ENCODE assay signal across 9 cellular contexts in the genomic region with DNA sequence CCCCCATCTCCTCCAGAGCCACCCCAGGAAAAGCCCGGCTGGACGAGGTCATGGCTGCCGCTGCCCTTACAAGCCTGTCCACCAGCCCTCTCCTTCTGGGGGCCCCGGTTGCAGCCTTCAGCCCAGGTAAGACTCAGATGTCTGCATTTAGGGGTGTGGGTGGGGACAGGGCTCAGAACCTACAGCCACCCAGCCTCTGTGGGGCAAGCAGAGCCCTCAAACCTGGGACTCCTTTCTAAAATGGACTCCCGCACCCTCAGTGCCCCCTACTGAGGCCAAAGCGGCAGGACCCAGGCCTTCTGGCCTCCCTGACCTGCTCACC. TPM values are rescaled to one million over a fixed set of nuclear protein-coding genes. Genes with fewer than 3 reads are reported as not detected.
DNase-seq lines count a peak whose midpoint lies in the region; ATAC-seq and TF ChIP-seq lines count a peak whose summit lies in the region.
"Had no signal": no experiment of that assay in that cellular context is flagged by ENCODE, and none has a peak within 500 bp of the region (broad histone marks: within the 10 kb centered on the region; RNA-seq: fewer than 3 reads in every experiment).

No MANE protein-coding gene starts in this region.

- H3K4me1 Mint-ChIP-seq in activated naive CD4-positive, alpha-beta T cell treated with anti-CD3 and anti-CD28 coated beads, Interleukin-2, amount 50 U/mL, for 24 hours = peaks cover 5% of the 10 kb centered on the region

- no peaks in the 10 kb centered on the region for H3K27me3 Mint-ChIP-seq in activated naive CD4-positive, alpha-beta T cell treated with anti-CD3 and anti-CD28 coated beads, Interleukin-2, amount 50 U/mL, for 24 hours

- H4K8ac ChIP-seq in mesenchymal stem cell (ENCODE audit: low read length) = no peak overlapping the region

- ATAC-seq in upper lobe of right lung = no peak
- ATAC-seq in GM21786 (IDR thresholded peaks at IDR 0.05; ENCODE audit: unreplicated experiment) = no peak

- H3K36me3 ChIP-seq in brain microvascular endothelial cell (replicated peaks) = peaks cover 15% of the 10 kb centered on the region
- H3K36me3 ChIP-seq in mesenchymal stem cell (ENCODE audit: control insufficient read depth in 1 of 2, insufficient read depth in 2 of 2, low read depth in 1 of 2, low read length in 2 of 2) = peaks cover 28 to 64% of the 10 kb centered on the region in 2 experiments
- peaks cover 26% of the 10 kb centered on the region for H3K36me3 ChIP-seq in upper lobe of right lung

- no peak for TF ChIP-seq CTCF in brain microvascular endothelial cell (IDR thresholded peaks at IDR 0.05; ENCODE audit: low read depth, low read length, missing control alignments)
- no peak for TF ChIP-seq CTCF in upper lobe of right lung (IDR thresholded peaks at IDR 0.05)

- H4K91ac ChIP-seq in mesenchymal stem cell (ENCODE audit: low read length) = peak overlapping the region; percentile 4

- H2BK15ac ChIP-seq in mesenchymal stem cell (ENCODE audit: low read depth, poor library complexity, severe bottlenecking) = no peak overlapping the region

- no peak overlapping the region for H3K23ac ChIP-seq in mesenchymal stem cell (ENCODE audit: low read length in 2 of 2)

- peaks cover 40% of the 10 kb centered on the region for H3K4me1 ChIP-seq in mesenchymal stem cell (ENCODE audit: control insufficient read depth, insufficient read depth, low read depth, low read length)
- H3K4me1 ChIP-seq in upper lobe of right lung = peaks cover 30% of the 10 kb centered on the region

- H3K4me3 Mint-ChIP-seq in activated naive CD4-positive, alpha-beta T cell treated with anti-CD3 and anti-CD28 coated beads, Interleukin-2, amount 50 U/mL, for 24 hours = peak overlapping the region; percentile 15

- H2AFZ ChIP-seq in mesenchymal stem cell (ENCODE audit: low read depth, low read length) = no peak overlapping the region

- no peak overlapping the region for H3K27ac ChIP-seq in brain microvascular endothelial cell
- peak overlapping the region; percentile 83 for H3K27ac ChIP-seq in mesenchymal stem cell (ENCODE audit: low read length, poor library complexity, severe bottlenecking)
- H3K27ac ChIP-seq in upper lobe of right lung = peak overlapping the region; percentile 86

- H3K9me3 ChIP-seq in mesenchymal stem cell (ENCODE audit: control insufficient read depth, low read length) (no peaks in the 10 kb centered on the region), upper lobe of right lung (no peaks in the 10 kb centered on the region)
- H3K9me3 ChIP-seq: neutrophil had no signal

- no peaks in the 10 kb centered on the region for H3K9me3 Mint-ChIP-seq in activated naive CD4-positive, alpha-beta T cell treated with anti-CD3 and anti-CD28 coated beads, Interleukin-2, amount 50 U/mL, for 24 hours

- H3K79me1 ChIP-seq in mesenchymal stem cell (replicated peaks; ENCODE audit: low read length, poor library complexity, severe bottlenecking) = peaks cover 12% of the 10 kb centered on the region

- H3K4me2 ChIP-seq in mesenchymal stem cell (ENCODE audit: low read length, poor library complexity, severe bottlenecking) = peak overlapping the region; percentile 75

- H2BK5ac ChIP-seq in mesenchymal stem cell (ENCODE audit: low read depth, low read length, poor library complexity, severe bottlenecking) = no peak overlapping the region

- H2BK12ac ChIP-seq in mesenchymal stem cell (ENCODE audit: low read length in 2 of 2) = peak overlapping the region in 1 of 2 experiments; percentile 84

- no peaks in the 10 kb centered on the region for H3K36me3 Mint-ChIP-seq in activated naive CD4-positive, alpha-beta T cell treated with anti-CD3 and anti-CD28 coated beads, Interleukin-2, amount 50 U/mL, for 24 hours

- H3K27me3 ChIP-seq in brain microvascular endothelial cell (replicated peaks) = no peaks in the 10 kb centered on the region
- H3K27me3 ChIP-seq in mesenchymal stem cell (ENCODE audit: control insufficient read depth in 1 of 2, insufficient read depth in 1 of 2, low read length in 2 of 2) = no peaks in the 10 kb centered on the region
- no peaks in the 10 kb centered on the region for H3K27me3 ChIP-seq in upper lobe of right lung

- H2AK5ac ChIP-seq in mesenchymal stem cell (ENCODE audit: low read length, severe bottlenecking) = peak overlapping the region; percentile 5

- H2BK120ac ChIP-seq in mesenchymal stem cell (ENCODE audit: low read depth, low read length) = no peak overlapping the region

- peak overlapping the region in 1 of 2 experiments; percentile 32 for H3K4ac ChIP-seq in mesenchymal stem cell (ENCODE audit: low read depth in 1 of 2, low read length in 2 of 2)

- H3K4me3 ChIP-seq in brain microvascular endothelial cell (ENCODE audit: low read depth, low read length) = peak overlapping the region; percentile 55
- peak overlapping the region; percentile 78 to 86 for H3K4me3 ChIP-seq in mesenchymal stem cell (ENCODE audit: insufficient read depth in 1 of 2, low read depth in 1 of 2, low read length in 2 of 2)
- peak overlapping the region; percentile 63 for H3K4me3 ChIP-seq in upper lobe of right lung

- H3K9ac ChIP-seq in mesenchymal stem cell (ENCODE audit: low read length) = peak overlapping the region; percentile 88

- no peak overlapping the region for H3K27ac Mint-ChIP-seq in activated naive CD4-positive, alpha-beta T cell treated with anti-CD3 and anti-CD28 coated beads, Interleukin-2, amount 50 U/mL, for 24 hours

- 34% methylated on average over 3 of the region's 6 CpGs for WGBS in mesenchymal stem cell

- DNase-seq in activated naive CD4-positive, alpha-beta T cell treated with anti-CD3 and anti-CD28 coated beads, Interleukin-2, amount 50 U/mL, for 16 hours = no peak
- DNase-seq in brain microvascular endothelial cell (no peak), mesenchymal stem cell (no peak), upper lobe of right lung (no peak), DMS53 treated with DMSO at 0.1 percent for 48 hours (lab: John Stamatoyannopoulos, UW; ENCODE audit: unreplicated experiment) (no peak), AG08396 (ENCODE audit: low spot score) (no peak)

- peak overlapping the region in 1 of 2 experiments; percentile 67 for H3K14ac ChIP-seq in mesenchymal stem cell (ENCODE audit: low read length in 2 of 2)

- intact Hi-C loops in upper lobe of right lung (cut with DNase I) = no loop called here

- H3K18ac ChIP-seq in mesenchymal stem cell (ENCODE audit: low read depth in 1 of 2, low read length in 2 of 2) = peak overlapping the region in 1 of 2 experiments; percentile 84

- in situ Hi-C loops in brain microvascular endothelial cell (cut with HindIII; ENCODE audit: low pct_ligation_motif_present, low sequenced_read_pairs) = no loop called here

RNA-seq across cellular contexts. Expression of gene SLC2A4RG, which starts 1.7 kb away (rescaled TPM):
- 85.3 TPM for polyA plus RNA-seq in mesenchymal stem cell (2013, experiment 1 of 2)
- polyA plus RNA-seq in mesenchymal stem cell (2013, experiment 2 of 2) = 84.2 TPM
- 64.1 TPM for total RNA-seq in upper lobe of right lung

RNA-seq across cellular contexts. Expression of gene LIME1, which starts 4.9 kb away (rescaled TPM):
- 1.8 TPM for polyA plus RNA-seq in mesenchymal stem cell (2013, experiment 1 of 2)
- 1.9 TPM for polyA plus RNA-seq in mesenchymal stem cell (2013, experiment 2 of 2)
- total RNA-seq in upper lobe of right lung = 7.8 TPM

RNA-seq across cellular contexts. Expression of gene ZGPAT, which starts 33.5 kb away (rescaled TPM):
- polyA plus RNA-seq in mesenchymal stem cell (2013, experiment 1 of 2) = 11.5 TPM
- polyA plus RNA-seq in mesenchymal stem cell (2013, experiment 2 of 2) = 11.8 TPM
- total RNA-seq in upper lobe of right lung = 27.6 TPM

RNA-seq across cellular contexts. Expression of gene ARFRP1, which starts 33.5 kb away (rescaled TPM):
- polyA plus RNA-seq in mesenchymal stem cell (2013, experiment 1 of 2) = 13.5 TPM
- polyA plus RNA-seq in mesenchymal stem cell (2013, experiment 2 of 2) = 14.0 TPM
- total RNA-seq in upper lobe of right lung = 49.4 TPM

RNA-seq across cellular contexts. Expression of gene TNFRSF6B, which starts 44.9 kb away (rescaled TPM):
- polyA plus RNA-seq in mesenchymal stem cell (2013, experiment 1 of 2) = 23.7 TPM
- 23.9 TPM for polyA plus RNA-seq in mesenchymal stem cell (2013, experiment 2 of 2)
- total RNA-seq in upper lobe of right lung = 14.4 TPM
